Comparison of ENCODE assay signal across 1 cellular context in the genomic region with DNA sequence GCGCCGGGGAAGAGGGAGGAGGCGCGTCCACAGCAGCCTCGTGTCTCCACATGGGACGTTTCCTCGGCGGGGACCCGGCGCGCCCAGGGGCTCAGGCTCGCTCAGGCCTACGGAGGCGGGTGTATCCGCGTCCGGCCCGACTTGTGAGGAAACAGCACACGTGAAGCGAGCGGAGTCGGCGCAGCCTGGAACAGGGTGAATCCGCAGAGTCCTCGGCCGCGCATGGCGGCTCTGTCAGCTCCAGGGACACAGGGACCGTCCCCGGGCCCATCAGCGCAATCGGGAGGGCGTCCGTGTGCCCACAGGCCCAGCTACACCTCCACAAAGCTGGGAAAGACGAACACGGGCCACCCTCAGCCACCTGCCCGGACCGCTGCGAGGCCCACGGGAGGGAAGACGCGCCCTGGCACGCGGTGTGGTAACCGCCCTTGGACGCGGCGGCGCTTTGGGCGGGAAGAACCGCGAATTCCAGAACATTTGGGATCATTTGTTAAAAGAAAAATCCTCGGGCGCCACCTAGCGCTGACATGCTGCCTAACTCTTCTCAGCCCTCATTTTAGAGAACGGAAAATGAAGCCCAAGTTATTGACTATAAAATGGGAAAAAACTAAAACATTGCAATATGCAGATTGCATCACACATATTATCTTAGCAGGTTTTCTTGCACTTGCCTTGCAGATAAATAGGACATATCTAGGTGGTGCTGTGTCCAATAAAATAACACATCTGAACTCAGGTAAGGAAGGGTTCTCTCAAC.
A peak's percentile ranks its signal among the peaks of the same experiment; 100 is the strongest.
TF ChIP-seq lines count a peak whose summit lies in the region.

No MANE protein-coding gene starts in this region.

TF ChIP-seq in K562, 482 proteins besides CTCF, POLR2A, EP300 and RAD21 (continued from another document and continues in another):
- TF ChIP-seq, protein P1, sequence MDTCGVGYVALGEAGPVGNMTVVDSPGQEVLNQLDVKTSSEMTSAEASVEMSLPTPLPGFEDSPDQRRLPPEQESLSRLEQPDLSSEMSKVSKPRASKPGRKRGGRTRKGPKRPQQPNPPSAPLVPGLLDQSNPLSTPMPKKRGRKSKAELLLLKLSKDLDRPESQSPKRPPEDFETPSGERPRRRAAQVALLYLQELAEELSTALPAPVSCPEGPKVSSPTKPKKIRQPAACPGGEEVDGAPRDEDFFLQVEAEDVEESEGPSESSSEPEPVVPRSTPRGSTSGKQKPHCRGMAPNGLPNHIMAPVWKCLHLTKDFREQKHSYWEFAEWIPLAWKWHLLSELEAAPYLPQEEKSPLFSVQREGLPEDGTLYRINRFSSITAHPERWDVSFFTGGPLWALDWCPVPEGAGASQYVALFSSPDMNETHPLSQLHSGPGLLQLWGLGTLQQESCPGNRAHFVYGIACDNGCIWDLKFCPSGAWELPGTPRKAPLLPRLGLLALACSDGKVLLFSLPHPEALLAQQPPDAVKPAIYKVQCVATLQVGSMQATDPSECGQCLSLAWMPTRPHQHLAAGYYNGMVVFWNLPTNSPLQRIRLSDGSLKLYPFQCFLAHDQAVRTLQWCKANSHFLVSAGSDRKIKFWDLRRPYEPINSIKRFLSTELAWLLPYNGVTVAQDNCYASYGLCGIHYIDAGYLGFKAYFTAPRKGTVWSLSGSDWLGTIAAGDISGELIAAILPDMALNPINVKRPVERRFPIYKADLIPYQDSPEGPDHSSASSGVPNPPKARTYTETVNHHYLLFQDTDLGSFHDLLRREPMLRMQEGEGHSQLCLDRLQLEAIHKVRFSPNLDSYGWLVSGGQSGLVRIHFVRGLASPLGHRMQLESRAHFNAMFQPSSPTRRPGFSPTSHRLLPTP (IDR thresholded peaks at IDR 0.05; ENCODE audit: borderline replicate concordance, extremely low read depth, insufficient read length), result no peak
- TF ChIP-seq, protein P2, sequence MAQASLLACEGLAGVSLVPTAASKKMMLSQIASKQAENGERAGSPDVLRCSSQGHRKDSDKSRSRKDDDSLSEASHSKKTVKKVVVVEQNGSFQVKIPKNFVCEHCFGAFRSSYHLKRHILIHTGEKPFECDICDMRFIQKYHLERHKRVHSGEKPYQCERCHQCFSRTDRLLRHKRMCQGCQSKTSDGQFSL (CRISPR knock-in tag; IDR thresholded peaks at IDR 0.05), result 0 out of 2 replicates have a peak, but pooled peaks have one; percentile 17
- TF ChIP-seq, protein P2 (tag; IDR thresholded peaks at IDR 0.05), result no peak
- TF ChIP-seq MGA (IDR thresholded peaks at IDR 0.05), result peak; percentile 87
- peak; percentile 96 for TF ChIP-seq L3MBTL2 (IDR thresholded peaks at IDR 0.05)
- TF ChIP-seq SMC3 (conservative IDR thresholded peaks at IDR 0.05; ENCODE audit: insufficient read depth, low read depth, low read length), result peak; percentile 60
- TF ChIP-seq MAZ (CRISPR knock-in tag; conservative IDR thresholded peaks at IDR 0.05 in 1 of 2, IDR thresholded peaks at IDR 0.05 in 1 of 2), result 0 out of 4 replicates have a peak, but pooled peaks of 1 of the 2 experiments have one; percentile 21
- TF ChIP-seq E2F6 (IDR thresholded peaks at IDR 0.05; ENCODE audit: borderline replicate concordance in 1 of 2, extremely low read depth in 1 of 2, insufficient read depth in 1 of 2, insufficient read length in 1 of 2, low read depth in 1 of 2, low read length in 1 of 2, poor library complexity in 1 of 2, severe bottlenecking in 1 of 2), result peak; percentile 87 to 94
- TF ChIP-seq ZBTB1 (CRISPR knock-in tag; IDR thresholded peaks at IDR 0.05; ENCODE audit: borderline replicate concordance, low read depth), result 0 out of 2 replicates have a peak, but pooled peaks have one; percentile 34
- TF ChIP-seq CEBPB (tag; IDR thresholded peaks at IDR 0.05), result peak; percentile 32; the same call in 1 of the 2 replicates
- TF ChIP-seq NFATC3 (IDR thresholded peaks at IDR 0.05), result no peak
- TF ChIP-seq, protein P3, sequence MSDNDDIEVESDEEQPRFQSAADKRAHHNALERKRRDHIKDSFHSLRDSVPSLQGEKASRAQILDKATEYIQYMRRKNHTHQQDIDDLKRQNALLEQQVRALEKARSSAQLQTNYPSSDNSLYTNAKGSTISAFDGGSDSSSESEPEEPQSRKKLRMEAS (CRISPR knock-in tag; IDR thresholded peaks at IDR 0.05), result peak; percentile 61; the same call in 1 of the 2 replicates
- TF ChIP-seq LCOR (CRISPR knock-in tag; IDR thresholded peaks at IDR 0.05), result peak; percentile 30; the same call in 1 of the 2 replicates
- TF ChIP-seq CXXC5 (CRISPR knock-in tag; IDR thresholded peaks at IDR 0.05), result peak; percentile 55; the same call in 1 of the 2 replicates
- no peak for TF ChIP-seq CEBPG (CRISPR knock-in tag; IDR thresholded peaks at IDR 0.05)
- peak; percentile 50 to 51; a peak in 2 of 4 replicates for TF ChIP-seq CEBPG (tag; conservative IDR thresholded peaks at IDR 0.05 in 1 of 2, IDR thresholded peaks at IDR 0.05 in 1 of 2)
- peak; percentile 25; the same call in 1 of the 2 replicates for TF ChIP-seq DEAF1 (CRISPR knock-in tag; IDR thresholded peaks at IDR 0.05)
- TF ChIP-seq NR2C2 (CRISPR knock-in tag; IDR thresholded peaks at IDR 0.05), result 0 out of 2 replicates have a peak, but pooled peaks have one; percentile 50
- no peak for TF ChIP-seq NR2C2 (tag; IDR thresholded peaks at IDR 0.05)
- no peak for TF ChIP-seq KAT2B (IDR thresholded peaks at IDR 0.05; ENCODE audit: low read depth, low read length)
- TF ChIP-seq, protein P4, sequence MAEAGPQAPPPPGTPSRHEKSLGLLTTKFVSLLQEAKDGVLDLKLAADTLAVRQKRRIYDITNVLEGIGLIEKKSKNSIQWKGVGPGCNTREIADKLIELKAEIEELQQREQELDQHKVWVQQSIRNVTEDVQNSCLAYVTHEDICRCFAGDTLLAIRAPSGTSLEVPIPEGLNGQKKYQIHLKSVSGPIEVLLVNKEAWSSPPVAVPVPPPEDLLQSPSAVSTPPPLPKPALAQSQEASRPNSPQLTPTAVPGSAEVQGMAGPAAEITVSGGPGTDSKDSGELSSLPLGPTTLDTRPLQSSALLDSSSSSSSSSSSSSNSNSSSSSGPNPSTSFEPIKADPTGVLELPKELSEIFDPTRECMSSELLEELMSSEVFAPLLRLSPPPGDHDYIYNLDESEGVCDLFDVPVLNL (CRISPR knock-in tag; IDR thresholded peaks at IDR 0.05; ENCODE audit: low read depth), result 0 out of 2 replicates have a peak, but pooled peaks have one; percentile 23
- no peak for TF ChIP-seq TBP (optimal IDR thresholded peaks at IDR 0.05; ENCODE audit: low read depth, low read length)
- peak; percentile 58; the same call in 1 of the 2 replicates for TF ChIP-seq E2F5 (CRISPR knock-in tag; IDR thresholded peaks at IDR 0.05)
- TF ChIP-seq ZNF12 (CRISPR knock-in tag; IDR thresholded peaks at IDR 0.05), result no peak
